In the genomic region with DNA sequence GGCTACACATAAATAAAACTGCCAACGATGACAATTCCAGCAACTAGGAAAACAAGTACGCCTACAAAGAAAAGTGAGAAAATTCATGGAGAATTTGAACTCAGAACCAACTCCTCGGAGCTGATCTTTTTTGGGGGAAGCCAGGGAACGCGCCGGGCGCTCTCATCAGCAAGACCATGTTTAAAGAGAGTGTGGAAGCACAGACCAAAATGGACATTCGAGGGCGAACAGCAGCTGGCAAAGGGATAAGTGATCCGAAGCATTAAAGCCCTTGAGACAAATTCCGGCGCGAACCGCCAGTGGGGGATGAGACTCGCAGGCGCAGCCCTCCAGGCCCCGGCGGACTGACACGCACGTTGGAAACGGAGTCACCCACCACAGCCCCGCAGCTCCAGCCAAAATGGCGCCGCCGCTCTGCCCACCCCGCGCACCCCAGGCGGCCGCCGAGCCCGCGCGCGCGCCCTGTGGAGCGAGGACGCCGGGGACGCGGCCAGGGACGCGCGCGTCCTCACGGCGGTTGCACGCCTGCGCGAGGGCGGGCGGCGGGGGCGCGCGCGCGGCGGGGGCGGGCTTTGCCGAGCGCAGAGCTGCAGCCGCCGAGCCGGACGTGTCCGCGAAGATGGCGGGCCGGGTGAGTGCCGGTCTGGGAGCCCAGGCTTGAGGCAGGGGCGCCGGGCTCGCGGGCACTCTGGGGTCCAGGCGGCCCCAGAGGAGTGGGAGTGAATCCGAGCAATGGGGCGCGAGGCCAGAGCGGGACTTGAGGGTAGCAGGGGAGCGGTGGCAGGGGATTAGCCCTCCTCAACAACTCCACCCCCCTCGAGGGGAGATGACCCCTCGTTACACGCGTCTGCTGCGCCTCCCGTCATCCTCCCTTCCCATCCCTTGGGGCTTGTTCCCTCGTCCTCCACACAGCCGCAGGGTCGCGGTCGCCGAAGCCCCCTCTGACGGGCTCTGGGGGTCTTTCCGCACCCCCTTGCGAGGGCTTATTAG, we compare ENCODE assay signal across 7 cellular contexts. TPM values are rescaled to one million over a fixed set of nuclear protein-coding genes. Genes with fewer than 3 reads are reported as not detected.
DNase-seq lines count a peak whose midpoint lies in the region; ATAC-seq, FAIRE-seq and TF ChIP-seq lines count a peak whose summit lies in the region.
"Not testable (repeated sequence)": the region's sequence is repeated elsewhere in the genome, so short reads cannot be mapped to it uniquely, and the experiment has no call there.

A gene (plus strand): TSS at position 513 of the 990 bp plus-strand sequence. CDS start 107 bp downstream, at position 620.

- not testable (repeated sequence) for H3K4me3 Mint-ChIP-seq in WTC11; progenitor cell of endocrine pancreas (ENCODE audit: low read depth)

- H3K9me3 Mint-ChIP-seq in WTC11; progenitor cell of endocrine pancreas (ENCODE audit: low read depth): not testable (repeated sequence)

- not testable (repeated sequence) for TF ChIP-seq POLR2A in HCT116 (IDR thresholded peaks at IDR 0.05; ENCODE audit: borderline replicate concordance, extremely low read depth, insufficient read depth, insufficient read length)

- H3K27me3 ChIP-seq in HCT116 (ENCODE audit: insufficient read depth, low read length); colonic mucosa; keratinocyte (ENCODE audit: control insufficient read depth, extremely low read depth, insufficient read depth, low read length): not testable (repeated sequence)

- FAIRE-seq in keratinocyte (lab: Jason Lieb, UNC), result not testable (repeated sequence)

- CTCF ChIA-PET in HCT116 (lab: Charles Lee); WTC11 (lab: Charles Lee): not testable (repeated sequence)

- not testable (repeated sequence) for H3K9ac ChIP-seq in HCT116 (ENCODE audit: low read length); colonic mucosa (ENCODE audit: low read depth in 2 of 2, low read length in 2 of 2); keratinocyte (ENCODE audit: control insufficient read depth, extremely low read depth, insufficient read depth, low read length)

- not testable (repeated sequence) for H3K36me3 ChIP-seq in HCT116 (ENCODE audit: control insufficient read depth in 1 of 2, insufficient read depth in 2 of 2, low read length in 2 of 2); colonic mucosa; keratinocyte (ENCODE audit: control insufficient read depth in 2 of 2, extremely low read depth in 1 of 2, insufficient read depth in 2 of 2, low read length in 2 of 2)

- not testable (repeated sequence) for H3K27ac Mint-ChIP-seq in WTC11, progenitor cell of endocrine pancreas

- dilution Hi-C loops in keratinocyte (cut with MboI; ENCODE audit: extremely low pct_ligation_motif_present, low sequenced_read_pairs), result not testable (repeated sequence)

- not testable (repeated sequence) for H2AFZ ChIP-seq in HCT116 (ENCODE audit: low read depth, low read length, poor library complexity, severe bottlenecking); keratinocyte (ENCODE audit: control insufficient read depth, low read length)

- H3K4me3 ChIP-seq in HCT116 (replicated peaks in 1 of 2; ENCODE audit: low read depth in 1 of 2, low read length in 2 of 2); colonic mucosa; keratinocyte (ENCODE audit: control insufficient read depth in 2 of 3, extremely low read depth in 1 of 3, insufficient read depth in 2 of 3, low read depth in 1 of 3, low read length in 3 of 3): not testable (repeated sequence)

- H3K36me3 Mint-ChIP-seq in WTC11; progenitor cell of endocrine pancreas (ENCODE audit: insufficient read depth): not testable (repeated sequence)

- POLR2A ChIA-PET in HCT116 (lab: Charles Lee); WTC11 (lab: Charles Lee): not testable (repeated sequence)

- TF ChIP-seq CTCF in HCT116 (IDR thresholded peaks at IDR 0.05 in 2 of 3, conservative IDR thresholded peaks at IDR 0.05 in 1 of 3; ENCODE audit: borderline replicate concordance in 1 of 3, insufficient read depth in 1 of 3, low read depth in 2 of 3, low read length in 2 of 3); WTC11 (IDR thresholded peaks at IDR 0.05); colonic mucosa (IDR thresholded peaks at IDR 0.05); keratinocyte (optimal IDR thresholded peaks at IDR 0.05 in 1 of 3, IDR thresholded peaks at IDR 0.05 in 1 of 3, conservative IDR thresholded peaks at IDR 0.05 in 1 of 3; ENCODE audit: extremely low read depth in 1 of 3, insufficient read depth in 2 of 3, low read length in 3 of 3); progenitor cell of endocrine pancreas (IDR thresholded peaks at IDR 0.05; ENCODE audit: unreplicated experiment): not testable (repeated sequence)

- not testable (repeated sequence) for H3K9me2 ChIP-seq in HCT116 (ENCODE audit: insufficient read depth)

- not testable (repeated sequence) for H3K9me3 ChIP-seq in HCT116 (ENCODE audit: control insufficient read depth in 1 of 2, insufficient read depth in 1 of 2, low read depth in 1 of 2, low read length in 2 of 2); colonic mucosa; keratinocyte (ENCODE audit: control insufficient read depth, low read depth, low read length)

- TF ChIP-seq RAD21 in HCT116 (IDR thresholded peaks at IDR 0.05; ENCODE audit: low read depth), result not testable (repeated sequence)

- not testable (repeated sequence) for H3K27ac ChIP-seq in HCT116 (ENCODE audit: low read depth, low read length); colonic mucosa; keratinocyte (ENCODE audit: control insufficient read depth, insufficient read depth, low read length)

- BruUV-seq in HCT116 (replicated peaks; lab: Mats Ljungman, UMichigan), result not testable (repeated sequence)

- DNase-seq in HCT116 (ENCODE audit: low read depth, low spot score); WTC11 (ENCODE audit: low spot score); colonic mucosa; keratinocyte (ENCODE audit: low read depth, low spot score); progenitor cell of endocrine pancreas (ENCODE audit: low spot score, unreplicated experiment): not testable (repeated sequence)

- H3K4me1 ChIP-seq in HCT116 (ENCODE audit: control insufficient read depth in 1 of 2, insufficient read depth in 2 of 2, low read length in 2 of 2); colonic mucosa; keratinocyte (ENCODE audit: control insufficient read depth, extremely low read depth, insufficient read depth, low read length): not testable (repeated sequence)

- intact Hi-C loops in HCT116 (cut with micrococcal nuclease); colonic mucosa (cut with DNase I): not testable (repeated sequence)

- not testable (repeated sequence) for H4K20me1 ChIP-seq in HCT116 (ENCODE audit: insufficient read depth); keratinocyte (ENCODE audit: control insufficient read depth, extremely low read depth, insufficient read depth, low read length)

- RAD21 ChIA-PET in HCT116 (lab: Charles Lee; ENCODE audit: low non-redundant PET in 1 of 2, low total read pairs in 2 of 2, uncharacterized antibody in 2 of 2, unreplicated experiment in 2 of 2), result not testable (repeated sequence)

- H3K79me2 ChIP-seq in HCT116 (ENCODE audit: insufficient read depth, low read length); keratinocyte (ENCODE audit: control insufficient read depth, insufficient read depth, low read length): not testable (repeated sequence)

- not testable (repeated sequence) for H3K27me3 Mint-ChIP-seq in WTC11 (ENCODE audit: low read depth); progenitor cell of endocrine pancreas

- H3K4me1 Mint-ChIP-seq in WTC11; progenitor cell of endocrine pancreas (ENCODE audit: low read depth): not testable (repeated sequence)

- ATAC-seq in GM19023 (IDR thresholded peaks at IDR 0.05; ENCODE audit: unreplicated experiment) (peak; percentile 68), HCT116 (peak; percentile 92), HG03432 (IDR thresholded peaks at IDR 0.05; ENCODE audit: unreplicated experiment) (peak; percentile 85), WTC11 (peak; percentile 82)

- not testable (repeated sequence) for H3K9me1 ChIP-seq in keratinocyte (ENCODE audit: control insufficient read depth, extremely low read depth, insufficient read depth, low read length)

- not testable (repeated sequence) for H3K4me2 ChIP-seq in HCT116 (ENCODE audit: low read length); keratinocyte (ENCODE audit: control insufficient read depth, extremely low read depth, insufficient read depth, low read depth, low read length)

RNA-seq across cellular contexts. Expression of the gene that starts here (rescaled TPM):
- total RNA-seq in HCT116 (2021; ENCODE audit: unreplicated experiment), result 61.1 TPM
- polyA plus RNA-seq in HCT116 (2012), result 30.8 and 40.0 TPM in 2 replicates
- 21.2 to 23.0 TPM (median 22.2 TPM) in 3 replicates for total RNA-seq in WTC11 (2021)
- 10 to 100 TPM; 58.4 to 82.8 TPM for total RNA-seq in colonic mucosa
- 24.6 to 32.3 TPM (median 29.7 TPM) in 3 replicates for polyA plus RNA-seq in keratinocyte
- 17.0 TPM for polyA plus RNA-seq in keratinocyte (2011; ENCODE audit: low read depth)
- polyA plus RNA-seq in keratinocyte (2011; cell fraction: cytosol; rRNA removed), result 18.2 and 32.8 TPM in 2 replicates
- polyA plus RNA-seq in keratinocyte (2011; cell fraction: nucleus; rRNA removed), result 30.0 and 34.6 TPM in 2 replicates
- 20.4 and 20.6 TPM in 2 replicates for polyA plus RNA-seq in keratinocyte (2012; ENCODE audit: low replicate concordance)
- polyA minus RNA-seq in keratinocyte, result 21.2 to 49.6 TPM (median 33.9 TPM) in 3 replicates
- 15.9 TPM for polyA minus RNA-seq in keratinocyte (2011; cell fraction: cytosol; rRNA and poly(A)+ RNA removed)
- 47.7 and 79.3 TPM in 2 replicates for polyA minus RNA-seq in keratinocyte (2011; cell fraction: nucleus; rRNA and poly(A)+ RNA removed)
- total RNA-seq in progenitor cell of endocrine pancreas, result 28.6 and 31.3 TPM in 2 replicates
